ENCODE assay signal across 1 cellular context in the genomic region with DNA sequence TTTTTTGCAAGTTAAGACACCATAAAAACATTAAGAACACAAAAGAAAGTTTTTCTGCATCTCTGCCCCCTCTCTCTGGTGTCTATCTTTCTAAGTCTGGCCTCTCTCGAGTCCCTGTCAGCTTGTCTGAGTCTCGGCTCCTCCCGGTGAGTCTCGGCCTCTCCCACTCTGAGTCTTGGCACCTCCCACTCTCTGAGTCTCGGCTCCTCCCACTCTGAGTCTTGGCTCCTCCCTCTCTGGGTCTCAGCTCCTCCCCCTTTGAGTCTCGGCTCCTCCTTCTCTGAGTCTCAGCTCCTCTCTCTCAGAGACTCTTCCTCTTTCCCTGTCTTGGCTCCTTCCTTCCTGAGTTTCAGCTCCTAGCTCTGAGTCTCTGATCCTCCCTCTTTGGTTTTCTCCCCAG.
TF ChIP-seq lines count a peak whose summit lies in the region.

No MANE protein-coding gene starts in this region.

TF ChIP-seq in GM12878, 131 proteins besides CTCF, POLR2A, EP300 and RAD21:
- TF ChIP-seq BMI1 (IDR thresholded peaks at IDR 0.05; ENCODE audit: borderline replicate concordance) (no peak), SIX5 (IDR thresholded peaks at IDR 0.05; ENCODE audit: low read depth, low read length, severe bottlenecking) (no peak), MEF2B (IDR thresholded peaks at IDR 0.05; ENCODE audit: partially characterized antibody, poor library complexity, severe bottlenecking) (no peak), IKZF1 (conservative IDR thresholded peaks at IDR 0.05) (no peak)
TF ChIP-seq in GM12878: peak in this region for 0.
